ENCODE assay signal across 25 cellular contexts in the genomic region with DNA sequence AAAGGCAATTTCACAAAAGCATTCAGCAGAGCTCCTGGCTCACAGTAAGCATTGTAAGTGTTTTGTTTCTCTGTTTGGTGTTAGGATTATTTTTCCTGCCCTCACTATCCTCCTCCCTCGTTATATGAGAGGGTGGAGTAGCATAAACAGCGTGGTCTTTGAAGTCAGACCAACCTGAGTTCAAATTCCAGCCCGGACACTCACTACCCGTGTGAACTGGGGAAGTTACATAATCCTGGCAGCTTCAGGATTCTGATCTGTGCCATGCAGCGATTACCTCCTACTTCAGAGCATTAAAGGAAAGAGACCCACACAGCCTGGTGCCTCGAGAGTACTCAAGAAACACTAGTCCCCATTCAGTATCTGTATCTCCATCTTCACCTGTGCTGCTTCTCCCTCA.
DNase-seq lines count a peak whose midpoint lies in the region; ATAC-seq and TF ChIP-seq lines count a peak whose summit lies in the region.
"Had no signal": no experiment of that assay in that cellular context is flagged by ENCODE, and none has a peak within 500 bp of the region (broad histone marks: within the 10 kb centered on the region; RNA-seq: fewer than 3 reads in every experiment).

No MANE protein-coding gene starts in this region.

- no peak overlapping the region for H3K23ac ChIP-seq in IMR-90 (ENCODE audit: low read depth, low read length)

- ATAC-seq in IMR-90 (ENCODE audit: low read depth) (no peak; the same call in 1 of the 2 replicates), sciatic nerve (peak; percentile 42), HG02981 (IDR thresholded peaks at IDR 0.05; ENCODE audit: unreplicated experiment) (no peak), lower lobe of right lung (no peak)
- ATAC-seq: activated CD4-positive, CD25-positive, alpha-beta regulatory T cell treated with anti-CD3 and anti-CD28 coated beads, Interleukin-2, amount 50 U/mL, for 24 hours; stimulated activated naive CD8-positive, alpha-beta T cell treated with anti-CD3 and anti-CD28 coated beads, Interleukin-15, Interleukin-2, amounts not matched to agents 100 U/mL and 50 U/mL, for 24 hours had no signal

- no peak overlapping the region for H3K14ac ChIP-seq in IMR-90 (replicated peaks; ENCODE audit: low read depth, low read length)

- in situ Hi-C loops in IMR-90 (cut with MboI; ENCODE audit: low sequenced_read_pairs) = no loop called here

- no peak overlapping the region for H4K8ac ChIP-seq in IMR-90 (ENCODE audit: low read depth in 2 of 2, low read length in 2 of 2)

- H4K20me1 ChIP-seq in IMR-90 (ENCODE audit: insufficient read depth, low read length) = no peaks in the 10 kb centered on the region
- no peaks in the 10 kb centered on the region for H4K20me1 ChIP-seq in Karpas-422 (ENCODE audit: insufficient read depth, low read depth, low read length)

- H4K91ac ChIP-seq in IMR-90 (ENCODE audit: insufficient read depth, low read depth, low read length) = no peak overlapping the region

- H3K4me3 ChIP-seq in IMR-90 (ENCODE audit: insufficient read depth, low read depth, low read length) (no peak overlapping the region), Karpas-422 (ENCODE audit: low read length) (no peak overlapping the region), lower lobe of right lung (no peak overlapping the region), dorsolateral prefrontal cortex (no peak overlapping the region)
- H3K4me3 ChIP-seq: cardiac muscle cell, esophagus squamous epithelium, SJSA1, testis had no signal

- no peak overlapping the region for H3K27ac ChIP-seq in IMR-90 (ENCODE audit: insufficient read depth, low read length)
- no peak overlapping the region for H3K27ac ChIP-seq in Karpas-422 (ENCODE audit: low read length)
- H3K27ac ChIP-seq in lower lobe of right lung = no peak overlapping the region
- no peak overlapping the region for H3K27ac ChIP-seq in dorsolateral prefrontal cortex
- H3K27ac ChIP-seq: cardiac muscle cell, esophagus squamous epithelium, SJSA1, testis had no signal

- intact Hi-C loops in IMR-90 (cut with micrococcal nuclease) = no loop called here
- intact Hi-C loops in sciatic nerve (cut with DNase I) = no loop called here
- intact Hi-C loops in lower lobe of right lung (cut with DNase I) = no loop called here
- intact Hi-C loops in dorsolateral prefrontal cortex (cut with DNase I) = no loop called here

- H2BK5ac ChIP-seq in IMR-90 (ENCODE audit: low read depth, low read length, poor library complexity, severe bottlenecking) = no peak overlapping the region

- no peak for TF ChIP-seq CTCF in IMR-90 (conservative IDR thresholded peaks at IDR 0.05; ENCODE audit: low read depth, low read length)
- no peak for TF ChIP-seq CTCF in lower lobe of right lung (IDR thresholded peaks at IDR 0.05)
- no peak for TF ChIP-seq CTCF in dorsolateral prefrontal cortex (IDR thresholded peaks at IDR 0.05 in 54 of 56, conservative IDR thresholded peaks at IDR 0.05 in 2 of 56; ENCODE audit: low read depth in 1 of 56, partially characterized antibody in 56 of 56)

- POLR2A ChIA-PET in IMR-90 (lab: Charles Lee; ENCODE audit: unreplicated experiment) = no interaction called here

- H3K9me3 ChIP-seq in IMR-90 (ENCODE audit: control insufficient read depth, insufficient read depth, low read length) (no peaks in the 10 kb centered on the region; the same call in 1 of the 2 replicates), Karpas-422 (ENCODE audit: low read length) (no peaks in the 10 kb centered on the region), lower lobe of right lung (no peaks in the 10 kb centered on the region)
- H3K9me3 ChIP-seq: esophagus squamous epithelium, SJSA1, testis had no signal

- no peak overlapping the region for H2AK9ac ChIP-seq in IMR-90 (replicated peaks; ENCODE audit: low read depth, low read length, poor library complexity)

- WGBS in IMR-90 (ENCODE audit: extremely low coverage in 2 of 2, insufficient read length in 1 of 2), 2 experiments = 100% methylated on average over 1 of the region's 6 CpGs; no CpG with 5 or more reads in 1 of the 2 experiments

- no peak overlapping the region for H2BK15ac ChIP-seq in IMR-90 (ENCODE audit: low read depth, low read length)

- no peaks in the 10 kb centered on the region for H3K79me2 ChIP-seq in Karpas-422 (ENCODE audit: low read length)

- H3K4me1 ChIP-seq in IMR-90 (ENCODE audit: control insufficient read depth, insufficient read depth, low read length) = peaks cover 6% of the 10 kb centered on the region
- H3K4me1 ChIP-seq in Karpas-422 (ENCODE audit: low read length) = no peaks in the 10 kb centered on the region
- H3K4me1 ChIP-seq in lower lobe of right lung = no peaks in the 10 kb centered on the region
- H3K4me1 ChIP-seq: esophagus squamous epithelium, testis had no signal

- TF ChIP-seq RAD21 in IMR-90 (IDR thresholded peaks at IDR 0.05; ENCODE audit: low read length) = no peak

- no peak overlapping the region for H4K5ac ChIP-seq in IMR-90 (ENCODE audit: low read depth, low read length)

- no peaks in the 10 kb centered on the region for H3K9me1 ChIP-seq in IMR-90 (ENCODE audit: insufficient read depth, low read length)

- DNase-seq in IMR-90 = peak; percentile 47
- DNase-seq in astrocyte of the hippocampus (ENCODE audit: low read depth, low spot score) = peak; percentile 34
- DNase-seq in iris pigment epithelial cell (ENCODE audit: low read depth) = peak; percentile 74
- DNase-seq in sciatic nerve (ENCODE audit: low spot score) = no peak
- DNase-seq in Karpas-422 = no peak
- DNase-seq in lower lobe of right lung = no peak
- no peak for DNase-seq in dorsolateral prefrontal cortex
- DNase-seq: activated CD4-positive, alpha-beta memory T cell treated with anti-CD3 and anti-CD28 coated beads for 36 hours; activated CD8-positive, alpha-beta memory T cell treated with anti-CD3 and anti-CD28 coated beads, Interleukin-2, amount 50 U/mL, for 4 hours; activated naive CD4-positive, alpha-beta T cell treated with anti-CD3 and anti-CD28 coated beads, Interleukin-2, amount 50 U/mL, for 16 hours; amygdala; CD8-positive, alpha-beta memory T cell; cortex of kidney; esophagus squamous epithelium; NCI-H1417 treated with DMSO at 0.1 percent for 48 hours; NCI-H2081; NCI-H2227 treated with DMSO at 0.1 percent for 48 hours; NCI-H748 treated with DMSO at 0.1 percent for 48 hours; RPMI8226; stimulated activated naive CD8-positive, alpha-beta T cell treated with anti-CD3 and anti-CD28 coated beads, Interleukin-15, Interleukin-2, amounts not matched to agents 100 U/mL and 50 U/mL, for 24 hours had no signal

- no peak overlapping the region for H3K4me2 ChIP-seq in IMR-90 (ENCODE audit: low read depth, low read length)
- H3K4me2 ChIP-seq in Karpas-422 (ENCODE audit: low read depth, low read length, poor library complexity, severe bottlenecking) = no peak overlapping the region

- no peaks in the 10 kb centered on the region for H3K27me3 ChIP-seq in IMR-90 (ENCODE audit: control insufficient read depth, insufficient read depth, low read length)
- no peaks in the 10 kb centered on the region for H3K27me3 ChIP-seq in Karpas-422 (ENCODE audit: low read length)
- H3K27me3 ChIP-seq in lower lobe of right lung (ENCODE audit: low read depth) = no peaks in the 10 kb centered on the region
- H3K27me3 ChIP-seq in dorsolateral prefrontal cortex = peaks cover 0 to 5% (median 0%) of the 10 kb centered on the region in 45 donors
- H3K27me3 ChIP-seq: cardiac muscle cell, esophagus squamous epithelium, SJSA1, testis had no signal

- dilution Hi-C loops in IMR-90 (cut with HindIII; ENCODE audit: low sequenced_read_pairs, unreplicated experiment) = no loop called here

- no peak overlapping the region for H2AFZ ChIP-seq in IMR-90 (replicated peaks; ENCODE audit: low read length, poor library complexity)
- no peak overlapping the region for H2AFZ ChIP-seq in Karpas-422 (ENCODE audit: low read length)

- H3K79me1 ChIP-seq in IMR-90 (ENCODE audit: low read depth in 1 of 2, low read length in 2 of 2) = no peaks in the 10 kb centered on the region

- H2AK5ac ChIP-seq in IMR-90 (ENCODE audit: low read depth, low read length) = no peak overlapping the region

- BruUV-seq in IMR-90 (replicated peaks; lab: Mats Ljungman, UMichigan) = no TSS peak

- CTCF ChIA-PET in IMR-90 (lab: Yijun Ruan, JAX) = no interaction called here

- H3K9me2 ChIP-seq in Karpas-422 (replicated peaks; ENCODE audit: insufficient read depth, low read length) = no peaks in the 10 kb centered on the region

- TF ChIP-seq POLR2A in IMR-90 (IDR thresholded peaks at IDR 0.05; ENCODE audit: low read depth, low read length) = no peak

- H3K56ac ChIP-seq in IMR-90 (ENCODE audit: extremely low read depth, insufficient read depth, low read length) = no peak overlapping the region

- H3K4ac ChIP-seq in IMR-90 (ENCODE audit: low read depth, low read length) = no peak overlapping the region

- no peak overlapping the region for H2BK120ac ChIP-seq in IMR-90 (ENCODE audit: low read depth, low read length)

- H3K18ac ChIP-seq in IMR-90 (ENCODE audit: low read depth, low read length) = no peak overlapping the region

- H3K36me3 ChIP-seq in IMR-90 (ENCODE audit: control insufficient read depth, insufficient read depth, low read length) (no peaks in the 10 kb centered on the region), Karpas-422 (ENCODE audit: insufficient read depth, low read length) (no peaks in the 10 kb centered on the region), lower lobe of right lung (no peaks in the 10 kb centered on the region)
- H3K36me3 ChIP-seq: cardiac muscle cell, esophagus squamous epithelium, SJSA1 had no signal

- H2BK20ac ChIP-seq in IMR-90 (ENCODE audit: low read depth, low read length) = no peak overlapping the region

- H3K9ac ChIP-seq in IMR-90 (ENCODE audit: low read depth, low read length) (no peak overlapping the region), Karpas-422 (ENCODE audit: low read length) (no peak overlapping the region)

TF ChIP-seq in IMR-90, 13 proteins besides CTCF, POLR2A, EP300 and RAD21 (continues in another document):
- TF ChIP-seq RFX5 (IDR thresholded peaks at IDR 0.05; ENCODE audit: low read depth, low read length) (no peak), SMC3 (IDR thresholded peaks at IDR 0.05; ENCODE audit: low read depth, low read length) (no peak), NFE2L2 (IDR thresholded peaks at IDR 0.05; ENCODE audit: low read depth, low read length) (no peak), CEBPB (IDR thresholded peaks at IDR 0.05; ENCODE audit: low read depth, low read length) (no peak)
- TF ChIP-seq, protein P1, sequence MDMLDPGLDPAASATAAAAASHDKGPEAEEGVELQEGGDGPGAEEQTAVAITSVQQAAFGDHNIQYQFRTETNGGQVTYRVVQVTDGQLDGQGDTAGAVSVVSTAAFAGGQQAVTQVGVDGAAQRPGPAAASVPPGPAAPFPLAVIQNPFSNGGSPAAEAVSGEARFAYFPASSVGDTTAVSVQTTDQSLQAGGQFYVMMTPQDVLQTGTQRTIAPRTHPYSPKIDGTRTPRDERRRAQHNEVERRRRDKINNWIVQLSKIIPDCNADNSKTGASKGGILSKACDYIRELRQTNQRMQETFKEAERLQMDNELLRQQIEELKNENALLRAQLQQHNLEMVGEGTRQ (IDR thresholded peaks at IDR 0.05; ENCODE audit: low read depth, low read length) = no peak

Comparison
In these comparisons a context has a peak if more than half of its experiments do, and no peak if none do; other contexts are left out.
1. DNase-seq: peak in IMR-90 (single experiment), astrocyte of the hippocampus (single experiment) and iris pigment epithelial cell (single experiment); none in sciatic nerve (single experiment), Karpas-422 (single experiment), lower lobe of right lung (single experiment) and dorsolateral prefrontal cortex (0 of 10).